In the genomic region with DNA sequence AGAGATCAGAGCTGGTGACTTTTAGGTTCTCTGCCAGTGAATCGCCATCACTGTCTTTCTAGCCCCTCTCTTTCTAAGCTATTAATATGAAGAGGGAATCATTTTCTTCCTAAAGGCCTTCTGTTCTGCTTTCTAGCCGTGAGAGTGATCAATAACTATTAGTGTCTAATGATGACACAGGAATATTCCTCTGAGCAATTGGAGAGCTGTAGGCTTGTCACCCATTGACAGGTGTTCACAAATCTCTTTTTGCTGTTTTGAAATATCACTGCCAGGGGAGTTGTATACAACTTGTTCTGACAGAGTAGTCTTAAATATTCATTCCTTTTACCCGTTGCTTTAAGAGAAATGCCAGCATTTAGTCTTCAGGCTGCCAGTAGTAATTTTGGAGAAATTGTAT, we compare ENCODE assay signal across 7 cellular contexts.
"Had no signal": no experiment of that assay in that cellular context is flagged by ENCODE, and none has a peak within 500 bp of the region (broad histone marks: within the 10 kb centered on the region; RNA-seq: fewer than 3 reads in every experiment).

No MANE protein-coding gene starts in this region.

- H3K4me3 Mint-ChIP-seq: GM23338, H9, IgD-negative memory B cell had no signal

- H3K4me3 ChIP-seq: GM23338 had no signal

- DNase-seq: H9, HCEC 1CT, KBM-7 had no signal

- H3K27ac ChIP-seq: HL-60 had no signal

- ATAC-seq: GM23338, HepG2 had no signal

- H3K9me3 Mint-ChIP-seq: GM23338 had no signal

- H3K36me3 Mint-ChIP-seq: IgD-negative memory B cell had no signal

- H3K27ac Mint-ChIP-seq: GM23338, H9, IgD-negative memory B cell had no signal

- H3K4me1 Mint-ChIP-seq: IgD-negative memory B cell had no signal
